1 cellular context compared by ENCODE assay signal in genomic region chr17:37461668-37462067, GRCh38.
TF ChIP-seq lines count a peak whose summit lies in the region.

No MANE protein-coding gene starts in this region.

TF ChIP-seq in HepG2, 621 proteins besides CTCF, POLR2A, EP300 and RAD21:
- TF ChIP-seq CREB3 (CRISPR knock-in tag; IDR thresholded peaks at IDR 0.05) (no peak), ZNF614 (CRISPR knock-in tag; IDR thresholded peaks at IDR 0.05; ENCODE audit: borderline replicate concordance) (no peak), MIER2 (CRISPR knock-in tag; IDR thresholded peaks at IDR 0.05) (no peak), CCAR2 (optimal IDR thresholded peaks at IDR 0.05; ENCODE audit: low read depth, low read length) (no peak), ETV6 (CRISPR knock-in tag; conservative IDR thresholded peaks at IDR 0.05) (no peak)
